2 cellular contexts compared by ENCODE assay signal in genomic region chr14:70701610-70702009, GRCh38.
TF ChIP-seq lines count a peak whose summit lies in the region.

No MANE protein-coding gene starts in this region.

TF ChIP-seq in HEK293, 187 proteins besides CTCF, POLR2A, EP300 and RAD21 (continued from another document):
- TF ChIP-seq, protein P1, sequence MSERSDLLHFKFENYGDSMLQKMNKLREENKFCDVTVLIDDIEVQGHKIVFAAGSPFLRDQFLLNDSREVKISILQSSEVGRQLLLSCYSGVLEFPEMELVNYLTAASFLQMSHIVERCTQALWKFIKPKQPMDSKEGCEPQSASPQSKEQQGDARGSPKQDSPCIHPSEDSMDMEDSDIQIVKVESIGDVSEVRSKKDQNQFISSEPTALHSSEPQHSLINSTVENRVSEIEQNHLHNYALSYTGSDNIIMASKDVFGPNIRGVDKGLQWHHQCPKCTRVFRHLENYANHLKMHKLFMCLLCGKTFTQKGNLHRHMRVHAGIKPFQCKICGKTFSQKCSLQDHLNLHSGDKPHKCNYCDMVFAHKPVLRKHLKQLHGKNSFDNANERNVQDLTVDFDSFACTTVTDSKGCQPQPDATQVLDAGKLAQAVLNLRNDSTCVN (tag by site-specific recombination; optimal IDR thresholded peaks at IDR 0.05): no peak
- TF ChIP-seq, protein P2, sequence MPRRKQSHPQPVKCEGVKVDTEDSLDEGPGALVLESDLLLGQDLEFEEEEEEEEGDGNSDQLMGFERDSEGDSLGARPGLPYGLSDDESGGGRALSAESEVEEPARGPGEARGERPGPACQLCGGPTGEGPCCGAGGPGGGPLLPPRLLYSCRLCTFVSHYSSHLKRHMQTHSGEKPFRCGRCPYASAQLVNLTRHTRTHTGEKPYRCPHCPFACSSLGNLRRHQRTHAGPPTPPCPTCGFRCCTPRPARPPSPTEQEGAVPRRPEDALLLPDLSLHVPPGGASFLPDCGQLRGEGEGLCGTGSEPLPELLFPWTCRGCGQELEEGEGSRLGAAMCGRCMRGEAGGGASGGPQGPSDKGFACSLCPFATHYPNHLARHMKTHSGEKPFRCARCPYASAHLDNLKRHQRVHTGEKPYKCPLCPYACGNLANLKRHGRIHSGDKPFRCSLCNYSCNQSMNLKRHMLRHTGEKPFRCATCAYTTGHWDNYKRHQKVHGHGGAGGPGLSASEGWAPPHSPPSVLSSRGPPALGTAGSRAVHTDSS (tag by site-specific recombination; IDR thresholded peaks at IDR 0.05): peak; percentile 76

TF ChIP-seq in K562, 482 proteins besides CTCF, POLR2A, EP300 and RAD21 (continued from another document):
- no peak for TF ChIP-seq E4F1 (CRISPR knock-in tag; IDR thresholded peaks at IDR 0.05; ENCODE audit: borderline replicate concordance)
